ENCODE assay signal across 18 cellular contexts in the genomic region with DNA sequence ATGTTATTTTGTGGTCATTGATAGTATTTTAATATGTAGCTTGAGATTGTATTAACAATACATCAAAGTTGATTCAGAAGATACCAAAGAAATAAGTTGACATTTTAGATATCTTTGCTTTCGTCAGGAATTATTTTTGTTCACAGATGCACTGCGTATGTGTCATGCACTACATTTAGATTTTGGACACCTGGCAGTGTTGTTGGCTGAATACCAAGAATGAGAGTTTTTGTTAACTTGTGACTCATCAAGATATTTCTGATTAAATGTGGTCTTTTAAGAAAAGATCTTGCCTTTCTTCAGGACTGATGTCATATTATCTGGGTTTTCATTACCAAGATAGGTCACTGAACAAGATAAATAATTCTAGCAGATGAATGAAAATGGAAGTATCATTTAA.
DNase-seq lines count a peak whose midpoint lies in the region; ATAC-seq and TF ChIP-seq lines count a peak whose summit lies in the region.
"Had no signal": no experiment of that assay in that cellular context is flagged by ENCODE, and none has a peak within 500 bp of the region (broad histone marks: within the 10 kb centered on the region; RNA-seq: fewer than 3 reads in every experiment).

No MANE protein-coding gene starts in this region.

- no peak overlapping the region for H3K4me3 ChIP-seq in brain microvascular endothelial cell (ENCODE audit: low read depth, low read length)
- H3K4me3 ChIP-seq: left lung, testis had no signal

- no peak for TF ChIP-seq CTCF in brain microvascular endothelial cell (IDR thresholded peaks at IDR 0.05; ENCODE audit: low read depth, low read length, missing control alignments)

- in situ Hi-C loops in brain microvascular endothelial cell (cut with HindIII; ENCODE audit: low pct_ligation_motif_present, low sequenced_read_pairs), result no loop called here

- no peak for ATAC-seq in HG02623 (IDR thresholded peaks at IDR 0.05; ENCODE audit: unreplicated experiment)
- ATAC-seq: activated CD8-positive, alpha-beta T cell treated with anti-CD3 and anti-CD28 coated beads, Interleukin-2, amount 10 ng/mL, durations not matched to agents 7 days and 5 days; activated T-cell treated with anti-CD3 and anti-CD28 coated beads, Interleukin-2, amount 50 U/mL, for 72 hours; HCT116; left lung; WTC11 had no signal

- H3K36me3 ChIP-seq in brain microvascular endothelial cell (replicated peaks), result no peaks in the 10 kb centered on the region
- H3K36me3 ChIP-seq: left lung had no signal

- H3K27ac ChIP-seq in brain microvascular endothelial cell, result no peak overlapping the region
- H3K27ac ChIP-seq: left lung, testis had no signal

- DNase-seq in HS-27A (ENCODE audit: low read depth), result peak; percentile 90
- peak; percentile 11 for DNase-seq in NCI-H69 (lab: John Stamatoyannopoulos, UW)
- DNase-seq in brain microvascular endothelial cell, result peak; percentile 86
- DNase-seq in kidney tubule cell (ENCODE audit: low spot score), result peak; percentile 15
- DNase-seq in activated T-cell treated with anti-CD3 and anti-CD28 coated beads for 4 hours, result no peak
- no peak for DNase-seq in LoVo (ENCODE audit: low spot score)
- no peak for DNase-seq in GOT3 (lab: John Stamatoyannopoulos, UW)
- DNase-seq: activated CD8-positive, alpha-beta T cell treated with anti-CD3 and anti-CD28 coated beads, Interleukin-2, amount 10 ng/mL, durations not matched to agents 7 days and 5 days; activated T-cell treated with anti-CD3 and anti-CD28 coated beads, Interleukin-2, amount 50 U/mL, for 72 hours; AML-193; left lung; NCI-H1694 treated with DMSO at 0.1 percent for 48 hours; retina; T-helper 2 cell; testis had no signal

- H3K27me3 ChIP-seq in brain microvascular endothelial cell (replicated peaks), result no peaks in the 10 kb centered on the region
- H3K27me3 ChIP-seq: left lung, testis had no signal

Comparison
In these comparisons a context has a peak if more than half of its experiments do, and no peak if none do; other contexts are left out.
1. DNase-seq: peak in HS-27A (single experiment), NCI-H69 (single experiment), brain microvascular endothelial cell (single experiment) and kidney tubule cell (single experiment); none in activated T-cell treated with anti-CD3 and anti-CD28 coated beads for 4 hours (single experiment), LoVo (single experiment) and GOT3 (single experiment).